Comparison of ENCODE assay signal across 1 cellular context in the genomic region with DNA sequence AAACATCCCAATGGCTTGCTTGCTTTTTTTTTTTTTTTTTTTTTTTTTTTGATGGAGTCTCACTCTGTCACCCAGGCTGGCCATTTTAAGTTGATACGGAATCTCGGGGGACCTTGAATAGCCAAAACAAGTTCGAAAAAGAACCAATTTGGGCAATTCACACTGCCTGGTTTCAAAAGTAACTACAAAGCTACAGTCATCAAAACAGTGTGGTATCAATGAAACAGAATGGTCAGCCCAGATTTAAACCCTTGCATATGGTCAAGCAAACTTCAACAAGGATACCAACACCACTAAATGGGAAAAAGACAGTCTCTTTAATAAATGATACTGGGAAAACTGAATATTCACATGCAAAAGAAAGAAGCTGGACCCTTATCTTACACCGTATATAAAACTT.
TF ChIP-seq lines count a peak whose summit lies in the region.

No MANE protein-coding gene starts in this region.

TF ChIP-seq in K562, 482 proteins besides CTCF, POLR2A, EP300 and RAD21:
- TF ChIP-seq FOSL1 (tag; conservative IDR thresholded peaks at IDR 0.05): no peak
- TF ChIP-seq RBM25 (IDR thresholded peaks at IDR 0.05; ENCODE audit: low read depth, low read length, severe bottlenecking): peak; percentile 83
TF ChIP-seq in K562: peak in this region for 1.
